ENCODE assay signal across 10 cellular contexts in genomic region chr2:167127135-167127534, GRCh38.
DNase-seq lines count a peak whose midpoint lies in the region; ATAC-seq and TF ChIP-seq lines count a peak whose summit lies in the region.
"Had no signal": no experiment of that assay in that cellular context is flagged by ENCODE, and none has a peak within 500 bp of the region (broad histone marks: within the 10 kb centered on the region; RNA-seq: fewer than 3 reads in every experiment).

No MANE protein-coding gene starts in this region.

- H3K27me3 ChIP-seq in DND-41 (ENCODE audit: insufficient read depth, low read length, poor library complexity) (no peaks in the 10 kb centered on the region), MM.1S (replicated peaks; ENCODE audit: insufficient read depth, low read length) (no peaks in the 10 kb centered on the region)

- H3K79me2 ChIP-seq in DND-41 (ENCODE audit: insufficient read depth, low read length) (no peaks in the 10 kb centered on the region), MM.1S (ENCODE audit: low read length) (no peaks in the 10 kb centered on the region)

- H3K4me1 ChIP-seq in DND-41 (ENCODE audit: insufficient read depth, low read length) (no peaks in the 10 kb centered on the region), MM.1S (ENCODE audit: low read length) (no peaks in the 10 kb centered on the region)

- H3K27ac ChIP-seq in DND-41 (ENCODE audit: low read length) (no peak overlapping the region), MM.1S (ENCODE audit: low read length) (no peak overlapping the region)

- H3K36me3 ChIP-seq in DND-41 (ENCODE audit: insufficient read depth, low read length) (no peaks in the 10 kb centered on the region), MM.1S (replicated peaks; ENCODE audit: insufficient read depth, low read length) (no peaks in the 10 kb centered on the region)

- no peak for DNase-seq in DND-41
- DNase-seq in MM.1S: peak; percentile 12
- DNase-seq in amniotic epithelial cell (ENCODE audit: low read depth): peak; percentile 27
- DNase-seq in kidney glomerular epithelial cell (lab: John Stamatoyannopoulos, UW): peak; percentile 54
- DNase-seq in effector CD8-positive, alpha-beta T cell (lab: John Stamatoyannopoulos, UW): no peak
- no peak for DNase-seq in iPS-NIHi11 (ENCODE audit: low spot score)
- DNase-seq: activated CD4-positive, alpha-beta T cell treated with anti-CD3 and anti-CD28 coated beads for 36 hours; NCI-H187 had no signal

- H3K9ac ChIP-seq in DND-41 (ENCODE audit: low read depth, low read length) (no peak overlapping the region), MM.1S (ENCODE audit: low read length) (no peak overlapping the region)

- no peak overlapping the region for H2AFZ ChIP-seq in DND-41 (ENCODE audit: low read depth, low read length)
- no peak overlapping the region for H2AFZ ChIP-seq in MM.1S (ENCODE audit: low read length)

- H3K9me2 ChIP-seq in MM.1S (replicated peaks; ENCODE audit: insufficient read depth, low read length): no peaks in the 10 kb centered on the region

- no peaks in the 10 kb centered on the region for H3K27me3 Mint-ChIP-seq in stimulated activated memory B cell treated with anti-CD40 and anti-IgM and Interleukin-4, amounts not matched to agents 10 μg/mL and 1 μg/mL and 100 μg/mL, for 72 hours
- H3K27me3 Mint-ChIP-seq: activated CD4-positive, alpha-beta T cell treated with anti-CD3 and anti-CD28 coated beads for 36 hours had no signal

- no peak overlapping the region for H3K4me3 ChIP-seq in DND-41 (ENCODE audit: low read depth in 1 of 2, low read length in 2 of 2)
- no peak overlapping the region for H3K4me3 ChIP-seq in MM.1S (ENCODE audit: low read length)

- TF ChIP-seq CTCF in DND-41 (IDR thresholded peaks at IDR 0.05; ENCODE audit: borderline replicate concordance, extremely low read depth, low read length, poor library complexity, severe bottlenecking): peak; percentile 31
- no peak; the same call in 1 of the 2 replicates for TF ChIP-seq CTCF in MM.1S (IDR thresholded peaks at IDR 0.05; ENCODE audit: low read length)

- H3K4me3 Mint-ChIP-seq in stimulated activated memory B cell treated with anti-CD40 and anti-IgM and Interleukin-4, amounts not matched to agents 10 μg/mL and 1 μg/mL and 100 μg/mL, for 72 hours: no peak overlapping the region
- H3K4me3 Mint-ChIP-seq: activated CD4-positive, alpha-beta T cell treated with anti-CD3 and anti-CD28 coated beads for 36 hours had no signal

- H3K9me3 ChIP-seq in DND-41 (ENCODE audit: insufficient read depth, low read length, severe bottlenecking): no peaks in the 10 kb centered on the region
- H3K9me3 ChIP-seq in MM.1S (replicated peaks; ENCODE audit: insufficient read depth, low read length): no peaks in the 10 kb centered on the region

- ATAC-seq in DND-41 (ENCODE audit: insufficient read depth, low read depth) (no peak), GM21723 (IDR thresholded peaks at IDR 0.05; ENCODE audit: unreplicated experiment) (no peak)
- ATAC-seq in stimulated activated memory B cell treated with anti-CD40 and anti-IgM and Interleukin-4, amounts not matched to agents 10 μg/mL and 1 μg/mL and 100 μg/mL, for 72 hours: no peak
- ATAC-seq: activated CD4-positive, alpha-beta T cell treated with anti-CD3 and anti-CD28 coated beads for 36 hours had no signal

- H4K20me1 ChIP-seq in DND-41 (ENCODE audit: insufficient read depth, low read length) (no peaks in the 10 kb centered on the region), MM.1S (ENCODE audit: insufficient read depth, low read length) (no peaks in the 10 kb centered on the region)

- no peaks in the 10 kb centered on the region for H3F3A ChIP-seq in MM.1S (ENCODE audit: insufficient read depth, low read length)

- H3K4me2 ChIP-seq in DND-41 (ENCODE audit: insufficient read depth, low read length) (no peak overlapping the region), MM.1S (ENCODE audit: low read depth, low read length) (no peak overlapping the region)

- no peaks in the 10 kb centered on the region for H3K9me3 Mint-ChIP-seq in stimulated activated memory B cell treated with anti-CD40 and anti-IgM and Interleukin-4, amounts not matched to agents 10 μg/mL and 1 μg/mL and 100 μg/mL, for 72 hours

- H3K36me3 Mint-ChIP-seq in stimulated activated memory B cell treated with anti-CD40 and anti-IgM and Interleukin-4, amounts not matched to agents 10 μg/mL and 1 μg/mL and 100 μg/mL, for 72 hours: no peaks in the 10 kb centered on the region

- H3K27ac Mint-ChIP-seq in stimulated activated memory B cell treated with anti-CD40 and anti-IgM and Interleukin-4, amounts not matched to agents 10 μg/mL and 1 μg/mL and 100 μg/mL, for 72 hours: no peak overlapping the region
- H3K27ac Mint-ChIP-seq: activated CD4-positive, alpha-beta T cell treated with anti-CD3 and anti-CD28 coated beads for 36 hours had no signal

- no peaks in the 10 kb centered on the region for H3K4me1 Mint-ChIP-seq in stimulated activated memory B cell treated with anti-CD40 and anti-IgM and Interleukin-4, amounts not matched to agents 10 μg/mL and 1 μg/mL and 100 μg/mL, for 72 hours
- H3K4me1 Mint-ChIP-seq: activated CD4-positive, alpha-beta T cell treated with anti-CD3 and anti-CD28 coated beads for 36 hours had no signal

Comparison
In these comparisons a context has a peak if more than half of its experiments do, and no peak if none do; other contexts are left out.
1. DNase-seq: peak in MM.1S (single experiment), amniotic epithelial cell (single experiment) and kidney glomerular epithelial cell (single experiment); none in DND-41 (single experiment), effector CD8-positive, alpha-beta T cell (single experiment) and iPS-NIHi11 (single experiment).